8 cellular contexts compared by ENCODE assay signal in genomic region chr12:538731-539539, GRCh38.
DNase-seq lines count a peak whose midpoint lies in the region; ATAC-seq lines count a peak whose summit lies in the region.

No MANE protein-coding gene starts in this region.

- DNase-seq in CD4-positive, alpha-beta memory T cell: peak; percentile 80 to 87 (median 84)
- DNase-seq in LHCN-M2 (ENCODE audit: low read depth) (peak; percentile 69), head of caudate nucleus (peak in 25 of 42 donors; percentile 23 to 71 (median 52))
- DNase-seq in activated T-cell treated with anti-CD3 and anti-CD28 coated beads, Interleukin-2, amount 50 U/mL, for 1 hour: peak; percentile 49
- no peak for DNase-seq in stimulated activated CD4-positive, alpha-beta T cell treated with anti-CD3 and anti-CD28 coated beads, Interleukin-1b, Interleukin-23, amount 100 ng/mL, for 48 hours

- ATAC-seq in HG02981 (IDR thresholded peaks at IDR 0.05; ENCODE audit: unreplicated experiment) (no peak), HG03342 (IDR thresholded peaks at IDR 0.05; ENCODE audit: unreplicated experiment) (no peak)

- no peak overlapping the region for H3K4me3 ChIP-seq in CD4-positive, alpha-beta memory T cell (ENCODE audit: low read length in 2 of 2)
- H3K4me3 ChIP-seq in thymus (ENCODE audit: low read length): no peak overlapping the region

- peak overlapping the region; percentile 84 to 93 (median 88) for H3K27ac Mint-ChIP-seq in CD4-positive, alpha-beta memory T cell

- 30% methylated on average over 10 of the region's 10 CpGs for WGBS in thymus

- no peaks in the 10 kb centered on the region for H3K36me3 ChIP-seq in CD4-positive, alpha-beta memory T cell (ENCODE audit: insufficient read depth, low read length)
- no peaks in the 10 kb centered on the region for H3K36me3 ChIP-seq in thymus (ENCODE audit: control insufficient read depth, insufficient read depth)

- H3K27me3 Mint-ChIP-seq in CD4-positive, alpha-beta memory T cell: no peaks in the 10 kb centered on the region

- H3K9me3 ChIP-seq in CD4-positive, alpha-beta memory T cell (ENCODE audit: control insufficient read depth in 1 of 2, low read length in 2 of 2): no peaks in the 10 kb centered on the region
- no peaks in the 10 kb centered on the region for H3K9me3 ChIP-seq in thymus (ENCODE audit: control insufficient read depth)

- H3K27ac ChIP-seq in CD4-positive, alpha-beta memory T cell (ENCODE audit: low read depth, low read length): no peak overlapping the region
- peak overlapping the region; percentile 21 for H3K27ac ChIP-seq in thymus (ENCODE audit: low read depth)

- H3K4me3 Mint-ChIP-seq in CD4-positive, alpha-beta memory T cell: peak overlapping the region in 7 of 8 donors; percentile 0 to 78 (median 61)

- intact Hi-C loops in CD4-positive, alpha-beta memory T cell (cut with micrococcal nuclease): no loop called here
- intact Hi-C loops in head of caudate nucleus (cut with DNase I): no loop called here

- CTCF ChIA-PET in CD4-positive, alpha-beta memory T cell (lab: Charles Lee; ENCODE audit: partially characterized antibody): interaction anchor here (0.8 to 5.0 kb wide), 10 partner anchors 9 to 138 kb away, joined by 3 to 41 read pairs (median 4); partner anchors contain the start of gene CCDC77

- no peaks in the 10 kb centered on the region for H3K36me3 Mint-ChIP-seq in CD4-positive, alpha-beta memory T cell

- peaks cover 25% of the 10 kb centered on the region for H3K4me1 ChIP-seq in CD4-positive, alpha-beta memory T cell (ENCODE audit: insufficient read depth, low read length)
- peaks cover 9% of the 10 kb centered on the region for H3K4me1 ChIP-seq in thymus (ENCODE audit: control insufficient read depth, insufficient read depth, low read length)

- no peaks in the 10 kb centered on the region for H3K9me3 Mint-ChIP-seq in CD4-positive, alpha-beta memory T cell

- POLR2A ChIA-PET in CD4-positive, alpha-beta memory T cell (lab: Charles Lee; ENCODE audit: partially characterized antibody): no interaction called here

- H3K27me3 ChIP-seq in CD4-positive, alpha-beta memory T cell (ENCODE audit: insufficient read depth, low read length): no peaks in the 10 kb centered on the region
- H3K27me3 ChIP-seq in thymus (ENCODE audit: control insufficient read depth, insufficient read depth): no peaks in the 10 kb centered on the region

- peaks cover 14 to 22% (median 19%) of the 10 kb centered on the region in 4 donors for H3K4me1 Mint-ChIP-seq in CD4-positive, alpha-beta memory T cell
